ENCODE assay signal across 8 cellular contexts in genomic region chr19:13906525-13906904, GRCh38. TPM values are rescaled to one million over a fixed set of nuclear protein-coding genes. Genes with fewer than 3 reads are reported as not detected.
A peak's percentile ranks its signal among the peaks of the same experiment; 100 is the strongest.
DNase-seq lines count a peak whose midpoint lies in the region; ATAC-seq and TF ChIP-seq lines count a peak whose summit lies in the region.

No MANE protein-coding gene starts in this region.

- H3K4me3 ChIP-seq in MG63 (peak overlapping the region; percentile 65), right cardiac atrium (ENCODE audit: low read length) (peak overlapping the region; percentile 61), spleen (peak overlapping the region; percentile 67 to 90 (median 82))

- no peak for TF ChIP-seq POLR2A in spleen (IDR thresholded peaks at IDR 0.05)

- peak; percentile 46 to 51 for ATAC-seq in right cardiac atrium

- H3K27me3 ChIP-seq in MG63 (no peaks in the 10 kb centered on the region), right cardiac atrium (ENCODE audit: control insufficient read depth, insufficient read depth) (no peaks in the 10 kb centered on the region), spleen (replicated peaks in 1 of 7) (no peaks in the 10 kb centered on the region)

- 4% methylated on average over 12 of the region's 12 CpGs for WGBS in right cardiac atrium
- 3 to 6% (median 4%) methylated on average over 5 to 12 of the region's 12 CpGs for WGBS in spleen, 5 donors

- peak overlapping the region; percentile 84 for H3K4me3 Mint-ChIP-seq in activated T-cell treated with anti-CD3 and anti-CD28 coated beads, Interleukin-2, amount 50 U/mL, for 24 hours
- H3K4me3 Mint-ChIP-seq in activated naive CD4-positive, alpha-beta T cell treated with anti-CD3 and anti-CD28 coated beads, Interleukin-2, amount 50 U/mL, for 24 hours, result peak overlapping the region; percentile 86

- intact Hi-C loops in right cardiac atrium (cut with DNase I) (loop anchor here in 1 of 4 donors (10.0 kb wide), 1 partner anchor 238 kb away; no protein-coding TSS in a partner anchor), spleen (cut with DNase I; ENCODE audit: low total_unique reads) (no loop called here)

- H3K36me3 ChIP-seq in MG63 (peaks cover 9% of the 10 kb centered on the region), spleen (peaks cover 0 to 25% (median 7%) of the 10 kb centered on the region in 6 donors)

- no peaks in the 10 kb centered on the region for H3K27me3 Mint-ChIP-seq in activated T-cell treated with anti-CD3 and anti-CD28 coated beads, Interleukin-2, amount 50 U/mL, for 24 hours
- no peaks in the 10 kb centered on the region for H3K27me3 Mint-ChIP-seq in activated naive CD4-positive, alpha-beta T cell treated with anti-CD3 and anti-CD28 coated beads, Interleukin-2, amount 50 U/mL, for 24 hours

- no peak overlapping the region for H3K27ac ChIP-seq in right cardiac atrium (ENCODE audit: low read length)
- peak overlapping the region; percentile 61 to 90 (median 82) for H3K27ac ChIP-seq in spleen

- no peaks in the 10 kb centered on the region for H3K9me3 ChIP-seq in MG63
- H3K9me3 ChIP-seq in right cardiac atrium (ENCODE audit: control insufficient read depth, low read length), result no peaks in the 10 kb centered on the region
- H3K9me3 ChIP-seq in spleen, result no peaks in the 10 kb centered on the region

- H3K4me1 ChIP-seq in right cardiac atrium (ENCODE audit: control insufficient read depth, insufficient read depth, low read length), result peaks cover 3% of the 10 kb centered on the region
- peaks cover 6 to 46% (median 20%) of the 10 kb centered on the region in 6 donors for H3K4me1 ChIP-seq in spleen

- TF ChIP-seq CTCF in spleen (IDR thresholded peaks at IDR 0.05 in 8 of 11, conservative IDR thresholded peaks at IDR 0.05 in 3 of 11), result peak in 1 of 11 experiments; percentile 9

- DNase-seq in activated T-cell treated with anti-CD3 and anti-CD28 coated beads, Interleukin-2, amount 50 U/mL, for 24 hours, result no peak
- no peak for DNase-seq in activated T-cell treated with anti-CD3 and anti-CD28 coated beads, Interleukin-2, amount 50 U/mL, for 1 hour
- DNase-seq in MG63 (no peak), right cardiac atrium (no peak), spleen (no peak), NOMO-1 treated with dmso at 0.1 percent for 144 hours (lab: John Stamatoyannopoulos, UW; ENCODE audit: unreplicated experiment) (no peak), NCI-H1092 (lab: John Stamatoyannopoulos, UW) (no peak)

- H3K27ac Mint-ChIP-seq in activated T-cell treated with anti-CD3 and anti-CD28 coated beads, Interleukin-2, amount 50 U/mL, for 24 hours, result peak overlapping the region; percentile 76
- H3K27ac Mint-ChIP-seq in activated naive CD4-positive, alpha-beta T cell treated with anti-CD3 and anti-CD28 coated beads, Interleukin-2, amount 50 U/mL, for 24 hours, result peak overlapping the region; percentile 30

- H3K9me3 Mint-ChIP-seq in activated T-cell treated with anti-CD3 and anti-CD28 coated beads, Interleukin-2, amount 50 U/mL, for 24 hours, result peaks cover 3% of the 10 kb centered on the region
- no peaks in the 10 kb centered on the region for H3K9me3 Mint-ChIP-seq in activated naive CD4-positive, alpha-beta T cell treated with anti-CD3 and anti-CD28 coated beads, Interleukin-2, amount 50 U/mL, for 24 hours

- H3K36me3 Mint-ChIP-seq in activated T-cell treated with anti-CD3 and anti-CD28 coated beads, Interleukin-2, amount 50 U/mL, for 24 hours (ENCODE audit: low read depth), result peaks cover 20% of the 10 kb centered on the region
- no peaks in the 10 kb centered on the region for H3K36me3 Mint-ChIP-seq in activated naive CD4-positive, alpha-beta T cell treated with anti-CD3 and anti-CD28 coated beads, Interleukin-2, amount 50 U/mL, for 24 hours

- H3K4me1 Mint-ChIP-seq in activated T-cell treated with anti-CD3 and anti-CD28 coated beads, Interleukin-2, amount 50 U/mL, for 24 hours (ENCODE audit: low read depth), result peaks cover 23% of the 10 kb centered on the region
- H3K4me1 Mint-ChIP-seq in activated naive CD4-positive, alpha-beta T cell treated with anti-CD3 and anti-CD28 coated beads, Interleukin-2, amount 50 U/mL, for 24 hours, result peaks cover 11% of the 10 kb centered on the region

RNA-seq across cellular contexts. Expression of gene CC2D1A, which starts 0.5 kb away (rescaled TPM):
- 26.2 and 27.3 TPM in 2 replicates for total RNA-seq in MG63 (2014; rRNA removed; shearing (Covaris generic); ENCODE audit: low replicate concordance)
- total RNA-seq in right cardiac atrium, result 10 to 100 TPM; 21.6 to 26.2 (median 22.3) TPM
- polyA plus RNA-seq in right cardiac atrium, result 22.9 TPM
- total RNA-seq in spleen, result 10 to 100 TPM; 26.2 to 40.1 (median 28.8) TPM
- polyA plus RNA-seq in spleen, result 10 to 100 TPM; 13.0 to 27.2 (median 24.5) TPM

RNA-seq across cellular contexts. Expression of gene BRME1, which starts 0.6 kb away (rescaled TPM):
- 5.1 and 8.4 TPM in 2 replicates for total RNA-seq in MG63 (2014; rRNA removed; shearing (Covaris generic); ENCODE audit: low replicate concordance)
- total RNA-seq in right cardiac atrium (1 to 10 TPM in 1 of 4 donors, under 1 TPM in 3; 0.40 to 1.2 (median 0.80) TPM), spleen (1 to 10 TPM in 6 of 7 donors, under 1 TPM in 1; 0.97 to 3.5 (median 2.1) TPM)
- polyA plus RNA-seq in right cardiac atrium (0.48 TPM), spleen (1 to 10 TPM; 1.3 to 3.8 (median 2.7) TPM)

RNA-seq across cellular contexts. Expression of gene NANOS3, which starts 29.6 kb away (rescaled TPM):
- not detected in 2 replicates for total RNA-seq in MG63 (2014; rRNA removed; shearing (Covaris generic); ENCODE audit: low replicate concordance)
- total RNA-seq in right cardiac atrium (1 to 10 TPM in 2 of 4 donors, under 1 TPM in 1, not detected in 1; 0.86 to 2.1 (median 1.4) TPM), spleen (not detected)
- polyA plus RNA-seq in right cardiac atrium (1.7 TPM), spleen (under 1 TPM; 0.42 to 0.99 (median 0.52) TPM)

RNA-seq across cellular contexts. Expression of gene PODNL1, which starts 31.7 kb away (rescaled TPM):
- total RNA-seq in MG63 (2014; rRNA removed; shearing (Covaris generic); ENCODE audit: low replicate concordance), result not detected in 2 replicates
- 1 to 10 TPM; 1.4 to 3.2 (median 2.2) TPM for total RNA-seq in right cardiac atrium
- 1.9 TPM for polyA plus RNA-seq in right cardiac atrium
- total RNA-seq in spleen, result 1 to 10 TPM in 2 of 7 donors, under 1 TPM in 4, not detected in 1; 0.19 to 3.0 (median 0.79) TPM
- polyA plus RNA-seq in spleen, result under 1 TPM; 0.20 to 0.54 (median 0.41) TPM

RNA-seq across cellular contexts. Expression of gene DCAF15, which starts 45.8 kb away (rescaled TPM):
- 13.8 and 22.9 TPM in 2 replicates for total RNA-seq in MG63 (2014; rRNA removed; shearing (Covaris generic); ENCODE audit: low replicate concordance)
- total RNA-seq in right cardiac atrium (10 to 100 TPM; 20.3 to 24.1 (median 21.1) TPM), spleen (10 to 100 TPM; 27.7 to 58.6 (median 43.2) TPM)
- polyA plus RNA-seq in right cardiac atrium (21.5 TPM), spleen (10 to 100 TPM; 44.7 to 84.9 (median 79.0) TPM)
